ENCODE assay signal across 1 cellular context in the genomic region with DNA sequence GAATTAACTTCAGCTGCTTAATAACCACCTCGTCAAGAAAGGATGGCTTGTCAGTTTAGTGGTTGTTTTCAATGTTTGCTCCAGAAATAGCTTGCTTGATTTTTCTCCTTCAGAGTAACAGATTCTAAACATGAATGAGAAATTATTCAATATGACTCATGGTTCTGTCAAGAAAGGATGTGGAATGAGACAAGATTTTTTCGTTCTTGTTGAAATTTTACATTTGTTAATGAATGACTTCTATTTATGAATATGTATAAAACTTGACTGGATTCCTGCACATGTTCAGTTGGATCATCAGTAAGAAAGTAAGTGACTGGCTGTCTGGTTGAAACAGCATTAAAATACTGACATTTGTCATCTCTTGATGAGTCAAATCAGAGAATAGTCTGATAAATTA.
TF ChIP-seq lines count a peak whose summit lies in the region.

No MANE protein-coding gene starts in this region.

TF ChIP-seq in IMR-90, 13 proteins besides CTCF, POLR2A, EP300 and RAD21 (continued from another document):
- TF ChIP-seq FOS (IDR thresholded peaks at IDR 0.05; ENCODE audit: low read depth, low read length), result no peak
